Comparison of ENCODE assay signal across 9 cellular contexts in the genomic region with DNA sequence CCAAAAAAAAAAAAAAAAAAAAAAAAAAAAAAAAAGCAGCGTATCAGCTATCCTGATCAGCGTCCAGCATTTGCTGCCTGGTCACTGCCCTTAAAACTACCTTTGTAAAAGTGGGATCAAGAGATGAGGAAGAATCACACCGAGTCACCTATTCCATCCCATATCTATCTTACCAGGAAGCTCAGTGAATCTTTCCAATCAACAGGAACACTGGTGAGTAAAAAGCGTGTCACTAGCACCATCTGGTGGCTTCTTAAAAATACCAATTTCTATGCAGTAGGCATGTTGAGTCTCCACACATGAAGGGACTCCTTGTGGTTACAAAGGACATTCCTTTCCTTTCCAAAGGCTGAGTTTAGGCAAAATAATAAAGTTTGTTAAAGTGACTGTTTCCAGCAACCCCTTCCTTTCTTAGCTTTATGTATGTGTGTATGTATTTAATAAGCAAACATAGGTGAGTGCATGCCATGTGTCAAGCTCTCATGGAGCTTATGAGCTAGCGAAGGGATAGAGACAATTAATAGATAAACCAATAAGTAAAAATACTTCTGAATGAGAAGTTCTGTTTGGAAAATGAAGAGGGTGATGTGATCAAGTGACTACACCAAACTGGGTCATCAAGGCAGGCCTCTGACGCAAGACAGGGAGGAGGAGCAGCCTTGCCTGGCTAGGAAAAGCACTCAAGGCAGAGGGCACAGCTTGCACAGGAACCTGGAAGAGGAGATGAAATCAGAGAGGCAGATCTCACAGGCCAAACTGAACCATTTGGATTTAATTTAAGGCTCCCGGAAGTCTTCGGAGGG. TPM values are rescaled to one million over a fixed set of nuclear protein-coding genes. Genes with fewer than 3 reads are reported as not detected.
DNase-seq lines count a peak whose midpoint lies in the region; ATAC-seq and TF ChIP-seq lines count a peak whose summit lies in the region.
"Had no signal": no experiment of that assay in that cellular context is flagged by ENCODE, and none has a peak within 500 bp of the region (broad histone marks: within the 10 kb centered on the region; RNA-seq: fewer than 3 reads in every experiment).

No MANE protein-coding gene starts in this region.

- peak in 1 of 2 donors; percentile 20 for DNase-seq in activated naive CD4-positive, alpha-beta T cell treated with anti-CD3 and anti-CD28 coated beads, Interleukin-2, amount 50 U/mL, for 72 hours (ENCODE audit: low spot score in 2 of 2)
- DNase-seq in activated naive CD4-positive, alpha-beta T cell treated with Interleukin-2 at 50 U/mL for 16 hours: no peak
- DNase-seq in HFF-Myc (ENCODE audit: extremely low read depth, low read depth): peak; percentile 59
- peak; percentile 14 for DNase-seq in NCI-H1436 treated with DMSO at 0.1 percent for 48 hours (lab: John Stamatoyannopoulos, UW)
- peak; percentile 30 to 75 for DNase-seq in SW 1271 (lab: John Stamatoyannopoulos, UW)
- DNase-seq in fibroblast of the aortic adventitia (ENCODE audit: low read depth): peak; percentile 83
- peak; percentile 37 for DNase-seq in neural crest cell (ENCODE audit: low read depth, low spot score)
- no peak for DNase-seq in activated CD4-positive, CD25-positive, alpha-beta regulatory T cell (lab: John Stamatoyannopoulos, UW)

- no peaks in the 10 kb centered on the region for H3K9me3 Mint-ChIP-seq in activated naive CD4-positive, alpha-beta T cell treated with anti-CD3 and anti-CD28 coated beads, Interleukin-2, amount 50 U/mL, for 72 hours
- H3K9me3 Mint-ChIP-seq in neural crest cell: no peaks in the 10 kb centered on the region
- H3K9me3 Mint-ChIP-seq: central memory CD8-positive, alpha-beta T cell had no signal

- H3K4me1 Mint-ChIP-seq in neural crest cell: peaks cover 4% of the 10 kb centered on the region
- H3K4me1 Mint-ChIP-seq: central memory CD8-positive, alpha-beta T cell had no signal

- peak; percentile 59 to 66 for ATAC-seq in activated naive CD4-positive, alpha-beta T cell treated with anti-CD3 and anti-CD28 coated beads, Interleukin-2, amount 50 U/mL, for 72 hours

- H3K36me3 Mint-ChIP-seq in activated naive CD4-positive, alpha-beta T cell treated with anti-CD3 and anti-CD28 coated beads, Interleukin-2, amount 50 U/mL, for 72 hours: no peaks in the 10 kb centered on the region
- H3K36me3 Mint-ChIP-seq in neural crest cell (ENCODE audit: low read depth): no peaks in the 10 kb centered on the region

- H3K27ac Mint-ChIP-seq in activated naive CD4-positive, alpha-beta T cell treated with anti-CD3 and anti-CD28 coated beads, Interleukin-2, amount 50 U/mL, for 72 hours: peak overlapping the region in 1 of 2 donors; percentile 46
- H3K27ac Mint-ChIP-seq in neural crest cell (ENCODE audit: unreplicated experiment): no peak overlapping the region

- TF ChIP-seq CTCF in HFF-Myc (IDR thresholded peaks at IDR 0.05; ENCODE audit: low read depth, low read length, missing control alignments) (peak; percentile 54), fibroblast of the aortic adventitia (IDR thresholded peaks at IDR 0.05; ENCODE audit: insufficient read depth, low read length) (peak; percentile 74), neural crest cell (conservative IDR thresholded peaks at IDR 0.05) (peak; percentile 88)

- H3K4me3 Mint-ChIP-seq in neural crest cell: no peak overlapping the region
- H3K4me3 Mint-ChIP-seq: central memory CD8-positive, alpha-beta T cell had no signal

- H3K4me3 ChIP-seq in HFF-Myc (replicated peaks; ENCODE audit: low read depth, low read length) (no peak overlapping the region), fibroblast of the aortic adventitia (ENCODE audit: low read depth, low read length) (no peak overlapping the region)

- no peaks in the 10 kb centered on the region for H3K27me3 Mint-ChIP-seq in neural crest cell (ENCODE audit: low read depth)

RNA-seq across cellular contexts. Expression of gene TP53AIP1, which starts 13.9 kb away (rescaled TPM):
- not detected for total RNA-seq in activated naive CD4-positive, alpha-beta T cell treated with anti-CD3 and anti-CD28 coated beads, Interleukin-2, amount 50 U/mL, for 72 hours
- total RNA-seq in fibroblast of the aortic adventitia (ENCODE audit: low replicate concordance) (not detected in 2 replicates), neural crest cell (0.25 TPM in 1 of 2 replicates, not detected in the other)

Comparison
In these comparisons a context has a peak if more than half of its experiments do, and no peak if none do; other contexts are left out.
1. DNase-seq: peak in HFF-Myc (single experiment), NCI-H1436 treated with DMSO at 0.1 percent for 48 hours (single experiment), SW 1271 (2 of 2), fibroblast of the aortic adventitia (single experiment) and neural crest cell (single experiment); none in activated naive CD4-positive, alpha-beta T cell treated with Interleukin-2 at 50 U/mL for 16 hours (single experiment) and activated CD4-positive, CD25-positive, alpha-beta regulatory T cell (0 of 4).
2. Peak in every context shown above with its lines, with median percentiles within 50 percentile points of each other: CTCF ChIP-seq.